8 cellular contexts compared by ENCODE assay signal in genomic region chr4:41935652-41936021, GRCh38. TPM values are rescaled to one million over a fixed set of nuclear protein-coding genes. Genes with fewer than 3 reads are reported as not detected.
DNase-seq lines count a peak whose midpoint lies in the region; ATAC-seq, FAIRE-seq and TF ChIP-seq lines count a peak whose summit lies in the region.

No MANE protein-coding gene starts in this region.

- H3K9ac ChIP-seq in astrocyte (ENCODE audit: low read length) (peak overlapping the region; percentile 91), kidney (ENCODE audit: low read length in 2 of 2) (peak overlapping the region; percentile 83 to 89)

- H3K4me3 Mint-ChIP-seq in Calu3 (ENCODE audit: low read depth, unreplicated experiment) = peak overlapping the region; percentile 92
- peak overlapping the region; percentile 95 for H3K4me3 Mint-ChIP-seq in astrocyte (ENCODE audit: unreplicated experiment)

- H3K9me3 Mint-ChIP-seq in Calu3 (ENCODE audit: low read depth, unreplicated experiment) (no peaks in the 10 kb centered on the region), astrocyte (ENCODE audit: unreplicated experiment) (no peaks in the 10 kb centered on the region)

- peak overlapping the region; percentile 72 for H3K27ac Mint-ChIP-seq in Calu3 (ENCODE audit: unreplicated experiment)
- peak overlapping the region; percentile 81 for H3K27ac Mint-ChIP-seq in astrocyte (ENCODE audit: unreplicated experiment)

- CTCF ChIA-PET in Calu3 (lab: Charles Lee) = no interaction called here

- H2AFZ ChIP-seq in astrocyte (ENCODE audit: low read depth, low read length) = peak overlapping the region; percentile 93

- TF ChIP-seq CTCF in Calu3 (IDR thresholded peaks at IDR 0.05; ENCODE audit: unreplicated experiment) (no peak), astrocyte (IDR thresholded peaks at IDR 0.05; ENCODE audit: insufficient read depth, low read depth, low read length) (no peak), kidney (IDR thresholded peaks at IDR 0.05; ENCODE audit: borderline replicate concordance, extremely low read depth, insufficient read depth) (no peak)

- no TSS peak for BruUV-seq in Calu3 (replicated peaks; lab: Mats Ljungman, UMichigan)

- peaks cover 55% of the 10 kb centered on the region for H3K79me2 ChIP-seq in astrocyte (ENCODE audit: insufficient read depth, low read length)

- H3K27me3 ChIP-seq in MG63 = no peaks in the 10 kb centered on the region
- H3K27me3 ChIP-seq in astrocyte (ENCODE audit: insufficient read depth, low read length) = peaks cover 3% of the 10 kb centered on the region

- no peaks in the 10 kb centered on the region for H3K4me1 Mint-ChIP-seq in Calu3 (ENCODE audit: low read depth, unreplicated experiment)
- peaks cover 13% of the 10 kb centered on the region for H3K4me1 Mint-ChIP-seq in astrocyte (ENCODE audit: low read depth, unreplicated experiment)

- H3K27ac ChIP-seq in astrocyte (ENCODE audit: low read depth, low read length) (peak overlapping the region; percentile 78), kidney (ENCODE audit: low read depth in 2 of 2, low read length in 2 of 2) (peak overlapping the region in 1 of 2 donors; percentile 55)

- H3K9me3 ChIP-seq in MG63 (no peaks in the 10 kb centered on the region), astrocyte (ENCODE audit: insufficient read depth, low read depth, low read length) (no peaks in the 10 kb centered on the region), kidney (ENCODE audit: control insufficient read depth in 1 of 2, low read length in 2 of 2) (no peaks in the 10 kb centered on the region)

- peaks cover 26% of the 10 kb centered on the region for H4K20me1 ChIP-seq in astrocyte (ENCODE audit: insufficient read depth, low read length)

- intact Hi-C loops in Calu3 (cut with micrococcal nuclease; ENCODE audit: unreplicated experiment) (no loop called here), kidney (cut with DNase I) (no loop called here)

- no peaks in the 10 kb centered on the region for H3K27me3 Mint-ChIP-seq in Calu3 (ENCODE audit: unreplicated experiment)
- no peaks in the 10 kb centered on the region for H3K27me3 Mint-ChIP-seq in astrocyte (ENCODE audit: low read depth, unreplicated experiment)

- H3K4me2 ChIP-seq in astrocyte (ENCODE audit: low read length) = peak overlapping the region; percentile 87

- no peak for DNase-seq in Calu3
- peak; percentile 3 for DNase-seq in MG63
- DNase-seq in astrocyte (ENCODE audit: low read depth) = no peak
- DNase-seq in kidney = no peak
- peak in 2 of 3 experiments; percentile 9 for DNase-seq in stimulated activated CD4-positive, alpha-beta T cell treated with anti-CD3 and anti-CD28 coated beads, TNF-alpha, amount 100 ng/mL, for 24 hours (ENCODE audit: low read depth in 3 of 3)
- DNase-seq in NCI-H82 treated with DMSO at 0.1 percent for 48 hours (lab: John Stamatoyannopoulos, UW; ENCODE audit: unreplicated experiment) = no peak
- no peak for DNase-seq in superior temporal gyrus (ENCODE audit: extremely low spot score)

- ATAC-seq in GM21528 (IDR thresholded peaks at IDR 0.05; ENCODE audit: low FRiP score, unreplicated experiment) = peak; percentile 24

- FAIRE-seq in astrocyte (lab: Jason Lieb, UNC) (no peak), kidney (lab: Jason Lieb, UNC) (no peak)

- H3K4me3 ChIP-seq in MG63 (peak overlapping the region; percentile 77), astrocyte (ENCODE audit: insufficient read depth, low read depth, low read length) (peak overlapping the region; percentile 91), kidney (ENCODE audit: low read length in 2 of 2) (peak overlapping the region; percentile 95 to 96)

- H3K36me3 Mint-ChIP-seq in Calu3 (ENCODE audit: insufficient read depth, unreplicated experiment) (peaks cover 51% of the 10 kb centered on the region), astrocyte (ENCODE audit: low read depth, unreplicated experiment) (peaks cover 6% of the 10 kb centered on the region)

- H3K36me3 ChIP-seq in MG63 = peaks cover 20% of the 10 kb centered on the region
- H3K36me3 ChIP-seq in astrocyte (ENCODE audit: insufficient read depth, low read length) = peaks cover 4% of the 10 kb centered on the region
- H3K36me3 ChIP-seq in kidney (ENCODE audit: control insufficient read depth in 1 of 2, insufficient read depth in 2 of 2, low read length in 2 of 2) = peaks cover 4 to 8% of the 10 kb centered on the region in 2 donors

- H3K4me1 ChIP-seq in astrocyte (ENCODE audit: insufficient read depth, low read length) (peaks cover 7% of the 10 kb centered on the region), kidney (ENCODE audit: control insufficient read depth in 1 of 2, insufficient read depth in 1 of 2, low read depth in 1 of 2, low read length in 2 of 2) (peaks cover 0 to 9% of the 10 kb centered on the region in 2 donors)

RNA-seq across cellular contexts. Expression of gene TMEM33, which starts 0.4 kb away (rescaled TPM):
- 67.3 and 68.3 TPM in 2 replicates for total RNA-seq in Calu3 (2022)
- total RNA-seq in MG63 (2014; rRNA removed; shearing (Covaris generic); ENCODE audit: low replicate concordance) = 28.1 and 37.9 TPM in 2 replicates
- 84.0 and 84.5 TPM in 2 replicates for total RNA-seq in astrocyte
- total RNA-seq in kidney = 63.8 TPM
- 20.3 TPM for polyA plus RNA-seq in kidney (ENCODE audit: insufficient read depth, low read depth, low replicate concordance)

RNA-seq across cellular contexts. Expression of gene DCAF4L1, which starts 45.9 kb away (rescaled TPM):
- total RNA-seq in Calu3 (2022) (0.68 and 1.0 TPM in 2 replicates), astrocyte (0.20 and 0.29 TPM in 2 replicates), kidney (0.16 TPM)
- 0.03 and 0.37 TPM in 2 replicates for total RNA-seq in MG63 (2014; rRNA removed; shearing (Covaris generic); ENCODE audit: low replicate concordance)
- 0.28 TPM for polyA plus RNA-seq in kidney (ENCODE audit: insufficient read depth, low read depth, low replicate concordance)

RNA-seq across cellular contexts. Expression of gene SLC30A9, which starts 54.7 kb away (rescaled TPM):
- total RNA-seq in Calu3 (2022) = 43.4 and 45.5 TPM in 2 replicates
- 16.3 and 32.2 TPM in 2 replicates for total RNA-seq in MG63 (2014; rRNA removed; shearing (Covaris generic); ENCODE audit: low replicate concordance)
- total RNA-seq in astrocyte = 59.3 and 73.2 TPM in 2 replicates
- 70.8 TPM for total RNA-seq in kidney
- polyA plus RNA-seq in kidney (ENCODE audit: insufficient read depth, low read depth, low replicate concordance) = 52.3 TPM

Comparison
In these comparisons a context has a peak if more than half of its experiments do, and no peak if none do; other contexts are left out.
1. DNase-seq: peak in MG63 (single experiment) and stimulated activated CD4-positive, alpha-beta T cell treated with anti-CD3 and anti-CD28 coated beads, TNF-alpha, amount 100 ng/mL, for 24 hours (2 of 3); none in Calu3 (single experiment), astrocyte (single experiment), kidney (single experiment), NCI-H82 treated with DMSO at 0.1 percent for 48 hours (single experiment) and superior temporal gyrus (single experiment).
2. Peak in every context shown above with its lines, with median percentiles within 50 percentile points of each other: H3K4me3 ChIP-seq.